ENCODE assay signal across 9 cellular contexts in genomic region chr22:17786435-17787158, GRCh38. TPM values are rescaled to one million over a fixed set of nuclear protein-coding genes. Genes with fewer than 3 reads are reported as not detected.
DNase-seq lines count a peak whose midpoint lies in the region; ATAC-seq and TF ChIP-seq lines count a peak whose summit lies in the region.
"Had no signal": no experiment of that assay in that cellular context is flagged by ENCODE, and none has a peak within 500 bp of the region (broad histone marks: within the 10 kb centered on the region; RNA-seq: fewer than 3 reads in every experiment).

No MANE protein-coding gene starts in this region.

- H3K4me3 ChIP-seq in HUES6 (ENCODE audit: low read depth, low read length) (no peak overlapping the region), adipocyte (ENCODE audit: low read length) (no peak overlapping the region), heart right ventricle (no peak overlapping the region)

- H3K27me3 ChIP-seq in HUES6 (ENCODE audit: control insufficient read depth, insufficient read depth, low read length) (no peaks in the 10 kb centered on the region), adipocyte (replicated peaks; ENCODE audit: control insufficient read depth, insufficient read depth, low read length) (no peaks in the 10 kb centered on the region), heart right ventricle (no peaks in the 10 kb centered on the region)

- intact Hi-C loops in heart right ventricle (cut with DNase I) = loop anchor here in 3 of 10 donors (2.0 to 10.0 kb wide), 5 partner anchors 44 to 222 kb away; partner anchors contain the start of gene SLC25A18 (in 1 of the 3)
- intact Hi-C loops in sciatic nerve (cut with DNase I) = no loop called here

- H3K36me3 ChIP-seq in HUES6 (ENCODE audit: control insufficient read depth, insufficient read depth, low read length) = peaks cover 11% of the 10 kb centered on the region; the same call in 1 of the 2 replicates
- peaks cover 23% of the 10 kb centered on the region for H3K36me3 ChIP-seq in adipocyte (ENCODE audit: control insufficient read depth, insufficient read depth, low read length, severe bottlenecking)
- peaks cover 0 to 36% (median 13%) of the 10 kb centered on the region in 9 donors for H3K36me3 ChIP-seq in heart right ventricle

- TF ChIP-seq CTCF in heart right ventricle (IDR thresholded peaks at IDR 0.05) = peak in 7 of 9 donors; percentile 5 to 39 (median 15)

- H3K4me1 ChIP-seq in HUES6 (ENCODE audit: control insufficient read depth, insufficient read depth, low read length) (peaks cover 13% of the 10 kb centered on the region; the same call in 1 of the 2 replicates), adipocyte (ENCODE audit: control insufficient read depth, insufficient read depth, low read length) (peaks cover 29% of the 10 kb centered on the region), heart right ventricle (peaks cover 11 to 39% (median 30%) of the 10 kb centered on the region in 9 donors)

- H3K9ac ChIP-seq in HUES6 (ENCODE audit: low read length) = peak overlapping the region; percentile 36
- H3K9ac ChIP-seq in adipocyte (ENCODE audit: low read length) = peak overlapping the region; percentile 5

- H3K9me3 ChIP-seq in HUES6 (ENCODE audit: control insufficient read depth, insufficient read depth, low read depth, low read length) (no peaks in the 10 kb centered on the region), adipocyte (ENCODE audit: control insufficient read depth, low read length) (no peaks in the 10 kb centered on the region), heart right ventricle (no peaks in the 10 kb centered on the region)

- 32 to 38% methylated on average over 18 of the region's 18 CpGs for WGBS in heart right ventricle, 2 donors

- DNase-seq in adipocyte (ENCODE audit: low read depth) (no peak), heart right ventricle (peak; percentile 75 to 83), sciatic nerve (ENCODE audit: low spot score) (no peak), NCI-H2196 (lab: John Stamatoyannopoulos, UW; ENCODE audit: unreplicated experiment) (no peak)
- DNase-seq: activated CD4-positive, alpha-beta memory T cell treated with anti-CD3 and anti-CD28 coated beads for 36 hours had no signal

- ATAC-seq in heart right ventricle = peak; percentile 72 to 92 (median 85)
- ATAC-seq in sciatic nerve = peak; percentile 87
- ATAC-seq in GM21515 (IDR thresholded peaks at IDR 0.05; ENCODE audit: unreplicated experiment) = no peak
- no peak for ATAC-seq in HG03159 (IDR thresholded peaks at IDR 0.05; ENCODE audit: unreplicated experiment)
- ATAC-seq in HG03571 (IDR thresholded peaks at IDR 0.05; ENCODE audit: unreplicated experiment) = no peak

- H3K27ac ChIP-seq in HUES6 (ENCODE audit: low read depth, low read length) (no peak overlapping the region), heart right ventricle (peak overlapping the region; percentile 69 to 93 (median 84))

RNA-seq across cellular contexts. Expression of gene BID, which starts 12.3 kb away (rescaled TPM):
- total RNA-seq in heart right ventricle (10 to 100 TPM in 5 of 10 donors, 1 to 10 TPM in 5; 5.6 to 24.1 (median 10.5) TPM), sciatic nerve (10.6 TPM)
- 10 to 100 TPM; 10.2 to 42.9 TPM for polyA plus RNA-seq in heart right ventricle

Comparison
In these comparisons a context has a peak if more than half of its experiments do, and no peak if none do; other contexts are left out.
1. DNase-seq: peak in heart right ventricle (2 of 2); none in adipocyte (single experiment), sciatic nerve (single experiment) and NCI-H2196 (single experiment).
2. ATAC-seq: peak in heart right ventricle (8 of 8) and sciatic nerve (single experiment); none in GM21515 (single experiment), HG03159 (single experiment) and HG03571 (single experiment).